1 cellular context compared by ENCODE assay signal in the genomic region with DNA sequence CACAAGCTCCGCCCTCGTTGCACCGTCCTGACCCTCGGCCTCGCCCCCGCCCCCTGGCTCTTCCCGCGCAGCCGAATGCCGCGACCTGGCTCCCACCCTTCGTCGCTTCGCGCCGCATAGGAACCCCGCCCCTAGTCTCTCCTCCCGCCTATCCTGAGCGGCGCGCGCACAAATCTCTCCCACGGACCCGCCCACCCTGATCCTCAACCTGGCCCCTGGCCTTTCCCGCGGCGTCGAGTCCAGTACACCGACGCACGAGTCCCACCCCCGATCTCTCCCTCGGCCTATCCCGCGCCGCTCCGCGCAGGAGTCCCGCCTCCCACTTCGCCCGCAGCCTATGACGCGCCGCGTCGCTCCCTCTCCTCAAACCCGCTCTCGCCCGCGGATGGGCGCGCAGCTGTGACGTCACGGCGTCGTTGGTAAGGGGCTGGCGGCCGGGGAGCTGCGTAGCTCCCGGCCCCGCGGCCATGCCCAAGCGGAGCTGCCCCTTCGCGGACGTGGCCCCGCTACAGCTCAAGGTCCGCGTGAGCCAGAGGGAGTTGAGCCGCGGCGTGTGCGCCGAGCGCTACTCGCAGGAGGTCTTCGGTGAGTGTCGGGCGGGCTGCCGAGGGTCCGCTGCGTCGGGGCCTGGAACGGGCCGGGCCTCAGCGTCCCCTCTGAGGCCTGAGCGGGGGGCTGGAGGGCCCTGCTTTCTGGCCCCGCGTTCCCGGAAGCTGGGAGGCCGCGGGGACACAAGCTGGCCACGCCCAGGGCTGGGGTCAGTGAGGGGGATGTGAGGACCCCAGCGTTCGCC.
TF ChIP-seq lines count a peak whose summit lies in the region.

A gene with protein sequence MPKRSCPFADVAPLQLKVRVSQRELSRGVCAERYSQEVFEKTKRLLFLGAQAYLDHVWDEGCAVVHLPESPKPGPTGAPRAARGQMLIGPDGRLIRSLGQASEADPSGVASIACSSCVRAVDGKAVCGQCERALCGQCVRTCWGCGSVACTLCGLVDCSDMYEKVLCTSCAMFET (plus strand): TSS at position 413 of the 793 bp plus-strand sequence. CDS start 55 bp downstream, at position 468.

TF ChIP-seq in K562, 482 proteins besides CTCF, POLR2A, EP300 and RAD21 (continued from another document and continues in another):
- TF ChIP-seq, protein P1, sequence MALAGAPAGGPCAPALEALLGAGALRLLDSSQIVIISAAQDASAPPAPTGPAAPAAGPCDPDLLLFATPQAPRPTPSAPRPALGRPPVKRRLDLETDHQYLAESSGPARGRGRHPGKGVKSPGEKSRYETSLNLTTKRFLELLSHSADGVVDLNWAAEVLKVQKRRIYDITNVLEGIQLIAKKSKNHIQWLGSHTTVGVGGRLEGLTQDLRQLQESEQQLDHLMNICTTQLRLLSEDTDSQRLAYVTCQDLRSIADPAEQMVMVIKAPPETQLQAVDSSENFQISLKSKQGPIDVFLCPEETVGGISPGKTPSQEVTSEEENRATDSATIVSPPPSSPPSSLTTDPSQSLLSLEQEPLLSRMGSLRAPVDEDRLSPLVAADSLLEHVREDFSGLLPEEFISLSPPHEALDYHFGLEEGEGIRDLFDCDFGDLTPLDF (CRISPR knock-in tag; IDR thresholded peaks at IDR 0.05) = peak; percentile 94
- TF ChIP-seq SFPQ (IDR thresholded peaks at IDR 0.05; ENCODE audit: low read depth, low read length) (no peak), CREBBP (IDR thresholded peaks at IDR 0.05; ENCODE audit: low read depth, low read length) (no peak), SMARCC2 (IDR thresholded peaks at IDR 0.05; ENCODE audit: low read depth) (no peak), NR2C2 (CRISPR knock-in tag; IDR thresholded peaks at IDR 0.05) (no peak), NR2C2 (tag; IDR thresholded peaks at IDR 0.05) (peak; percentile 91), NFATC3 (IDR thresholded peaks at IDR 0.05) (no peak), BMI1 (IDR thresholded peaks at IDR 0.05; ENCODE audit: low read length) (no peak), CLOCK (CRISPR knock-in tag; IDR thresholded peaks at IDR 0.05; ENCODE audit: borderline replicate concordance) (no peak), ZC3H4 (CRISPR knock-in tag; IDR thresholded peaks at IDR 0.05; ENCODE audit: borderline replicate concordance) (no peak), PHTF2 (CRISPR knock-in tag; IDR thresholded peaks at IDR 0.05) (no peak), SRSF3 (IDR thresholded peaks at IDR 0.05; ENCODE audit: insufficient read depth, low read length) (no peak), YY1 (IDR thresholded peaks at IDR 0.05; ENCODE audit: borderline replicate concordance in 1 of 3, control insufficient read depth in 1 of 3, extremely low read depth in 1 of 3, insufficient read depth in 3 of 3, insufficient read length in 1 of 3, insufficient replicate concordance in 2 of 3, low read depth in 1 of 3, low read length in 2 of 3) (peak; percentile 26 to 73 (median 52)), ZNF41 (CRISPR knock-in tag; conservative IDR thresholded peaks at IDR 0.05) (no peak), PHF21A (IDR thresholded peaks at IDR 0.05; ENCODE audit: borderline replicate concordance, low read depth) (no peak), SAP30 (IDR thresholded peaks at IDR 0.05; ENCODE audit: borderline replicate concordance, insufficient read depth, low read depth, low read length, poor library complexity, severe bottlenecking) (peak; percentile 50), CXXC5 (CRISPR knock-in tag; IDR thresholded peaks at IDR 0.05) (peak; percentile 91), L3MBTL2 (IDR thresholded peaks at IDR 0.05) (peak; percentile 55), PKNOX1 (IDR thresholded peaks at IDR 0.05) (peak; percentile 73), PTBP1 (IDR thresholded peaks at IDR 0.05; ENCODE audit: low read depth, low read length) (no peak), POLR3A (IDR thresholded peaks at IDR 0.05; ENCODE audit: borderline replicate concordance, extremely low read depth, insufficient read depth, insufficient read length) (no peak), SMAD3 (CRISPR knock-in tag; conservative IDR thresholded peaks at IDR 0.05) (no peak), FOXP1 (CRISPR knock-in tag; IDR thresholded peaks at IDR 0.05) (no peak), TAF9B (IDR thresholded peaks at IDR 0.05; ENCODE audit: partially characterized antibody) (no peak), GABPB2 (CRISPR knock-in tag; conservative IDR thresholded peaks at IDR 0.05) (no peak), RNF2 (IDR thresholded peaks at IDR 0.05) (peak; percentile 29; the same call in 1 of the 2 replicates), NFYB (IDR thresholded peaks at IDR 0.05; ENCODE audit: extremely low read depth, insufficient read length) (peak; percentile 16), KLF1 (tag; IDR thresholded peaks at IDR 0.05) (no peak), USF1 (CRISPR knock-in tag; IDR thresholded peaks at IDR 0.05) (peak; percentile 30; the same call in 1 of the 2 replicates), SRF (CRISPR knock-in tag; IDR thresholded peaks at IDR 0.05) (peak in 1 of 2 experiments; percentile 69; a peak in 1 of 4 replicates), RB1 (IDR thresholded peaks at IDR 0.05; ENCODE audit: low read depth) (peak; percentile 34; the same call in 1 of the 2 replicates), ZNF561 (CRISPR knock-in tag; conservative IDR thresholded peaks at IDR 0.05) (no peak), SOX6 (IDR thresholded peaks at IDR 0.05) (no peak), TEAD2 (tag; IDR thresholded peaks at IDR 0.05) (no peak), THRA (IDR thresholded peaks at IDR 0.05) (no peak), ATF4 (CRISPR knock-in tag; IDR thresholded peaks at IDR 0.05) (no peak), ZNF140 (CRISPR knock-in tag; IDR thresholded peaks at IDR 0.05) (no peak), POLR2B (IDR thresholded peaks at IDR 0.05; ENCODE audit: low read depth, partially characterized antibody) (peak; percentile 66), ELF1 (tag; IDR thresholded peaks at IDR 0.05) (no peak), CTCFL (IDR thresholded peaks at IDR 0.05; ENCODE audit: borderline replicate concordance, insufficient read depth, low read depth, low read length, poor library complexity, severe bottlenecking) (no peak)
- TF ChIP-seq, protein P2, sequence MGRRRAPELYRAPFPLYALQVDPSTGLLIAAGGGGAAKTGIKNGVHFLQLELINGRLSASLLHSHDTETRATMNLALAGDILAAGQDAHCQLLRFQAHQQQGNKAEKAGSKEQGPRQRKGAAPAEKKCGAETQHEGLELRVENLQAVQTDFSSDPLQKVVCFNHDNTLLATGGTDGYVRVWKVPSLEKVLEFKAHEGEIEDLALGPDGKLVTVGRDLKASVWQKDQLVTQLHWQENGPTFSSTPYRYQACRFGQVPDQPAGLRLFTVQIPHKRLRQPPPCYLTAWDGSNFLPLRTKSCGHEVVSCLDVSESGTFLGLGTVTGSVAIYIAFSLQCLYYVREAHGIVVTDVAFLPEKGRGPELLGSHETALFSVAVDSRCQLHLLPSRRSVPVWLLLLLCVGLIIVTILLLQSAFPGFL (CRISPR knock-in tag; IDR thresholded peaks at IDR 0.05) = no peak
- TF ChIP-seq, protein P3, sequence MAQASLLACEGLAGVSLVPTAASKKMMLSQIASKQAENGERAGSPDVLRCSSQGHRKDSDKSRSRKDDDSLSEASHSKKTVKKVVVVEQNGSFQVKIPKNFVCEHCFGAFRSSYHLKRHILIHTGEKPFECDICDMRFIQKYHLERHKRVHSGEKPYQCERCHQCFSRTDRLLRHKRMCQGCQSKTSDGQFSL (CRISPR knock-in tag; IDR thresholded peaks at IDR 0.05) = no peak
- TF ChIP-seq, protein P3 (tag; IDR thresholded peaks at IDR 0.05) = no peak
- TF ChIP-seq, protein P4, sequence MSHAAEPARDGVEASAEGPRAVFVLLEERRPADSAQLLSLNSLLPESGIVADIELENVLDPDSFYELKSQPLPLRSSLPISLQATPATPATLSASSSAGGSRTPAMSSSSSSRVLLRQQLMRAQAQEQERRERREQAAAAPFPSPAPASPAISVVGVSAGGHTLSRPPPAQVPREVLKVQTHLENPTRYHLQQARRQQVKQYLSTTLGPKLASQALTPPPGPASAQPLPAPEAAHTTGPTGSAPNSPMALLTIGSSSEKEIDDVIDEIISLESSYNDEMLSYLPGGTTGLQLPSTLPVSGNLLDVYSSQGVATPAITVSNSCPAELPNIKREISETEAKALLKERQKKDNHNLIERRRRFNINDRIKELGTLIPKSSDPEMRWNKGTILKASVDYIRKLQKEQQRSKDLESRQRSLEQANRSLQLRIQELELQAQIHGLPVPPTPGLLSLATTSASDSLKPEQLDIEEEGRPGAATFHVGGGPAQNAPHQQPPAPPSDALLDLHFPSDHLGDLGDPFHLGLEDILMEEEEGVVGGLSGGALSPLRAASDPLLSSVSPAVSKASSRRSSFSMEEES (CRISPR knock-in tag; IDR thresholded peaks at IDR 0.05) = no peak
